Comparison of ENCODE assay signal across 1 cellular context in the genomic region with DNA sequence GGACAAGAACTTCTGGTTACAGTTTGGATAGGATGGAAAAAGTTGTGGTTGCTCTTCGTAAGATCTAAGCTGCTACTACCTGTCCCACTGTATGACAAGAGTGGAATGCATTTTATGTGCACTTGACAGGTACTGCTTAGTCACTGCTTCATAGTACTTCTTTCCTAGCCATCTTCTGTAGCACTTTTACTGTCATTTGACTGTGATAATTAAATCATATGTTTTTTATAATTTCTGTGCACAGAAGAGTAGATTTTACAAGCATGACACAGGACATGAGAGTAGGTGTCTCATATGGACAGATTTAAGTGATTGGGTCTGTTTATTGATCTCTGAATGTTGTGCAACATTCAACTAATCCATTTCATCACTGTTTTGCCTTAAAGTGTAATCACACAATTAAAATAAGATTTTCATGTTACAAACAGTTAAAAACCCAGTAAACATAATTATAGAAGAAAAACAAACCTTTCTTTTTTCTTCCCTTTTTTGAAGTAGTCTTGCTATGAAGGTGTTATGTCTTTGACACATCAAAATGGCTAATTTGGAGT.
TF ChIP-seq lines count a peak whose summit lies in the region.

No MANE protein-coding gene starts in this region.

TF ChIP-seq in GM23338, 12 proteins besides CTCF, POLR2A, EP300 and RAD21 (continued from another document):
- TF ChIP-seq, protein P1, sequence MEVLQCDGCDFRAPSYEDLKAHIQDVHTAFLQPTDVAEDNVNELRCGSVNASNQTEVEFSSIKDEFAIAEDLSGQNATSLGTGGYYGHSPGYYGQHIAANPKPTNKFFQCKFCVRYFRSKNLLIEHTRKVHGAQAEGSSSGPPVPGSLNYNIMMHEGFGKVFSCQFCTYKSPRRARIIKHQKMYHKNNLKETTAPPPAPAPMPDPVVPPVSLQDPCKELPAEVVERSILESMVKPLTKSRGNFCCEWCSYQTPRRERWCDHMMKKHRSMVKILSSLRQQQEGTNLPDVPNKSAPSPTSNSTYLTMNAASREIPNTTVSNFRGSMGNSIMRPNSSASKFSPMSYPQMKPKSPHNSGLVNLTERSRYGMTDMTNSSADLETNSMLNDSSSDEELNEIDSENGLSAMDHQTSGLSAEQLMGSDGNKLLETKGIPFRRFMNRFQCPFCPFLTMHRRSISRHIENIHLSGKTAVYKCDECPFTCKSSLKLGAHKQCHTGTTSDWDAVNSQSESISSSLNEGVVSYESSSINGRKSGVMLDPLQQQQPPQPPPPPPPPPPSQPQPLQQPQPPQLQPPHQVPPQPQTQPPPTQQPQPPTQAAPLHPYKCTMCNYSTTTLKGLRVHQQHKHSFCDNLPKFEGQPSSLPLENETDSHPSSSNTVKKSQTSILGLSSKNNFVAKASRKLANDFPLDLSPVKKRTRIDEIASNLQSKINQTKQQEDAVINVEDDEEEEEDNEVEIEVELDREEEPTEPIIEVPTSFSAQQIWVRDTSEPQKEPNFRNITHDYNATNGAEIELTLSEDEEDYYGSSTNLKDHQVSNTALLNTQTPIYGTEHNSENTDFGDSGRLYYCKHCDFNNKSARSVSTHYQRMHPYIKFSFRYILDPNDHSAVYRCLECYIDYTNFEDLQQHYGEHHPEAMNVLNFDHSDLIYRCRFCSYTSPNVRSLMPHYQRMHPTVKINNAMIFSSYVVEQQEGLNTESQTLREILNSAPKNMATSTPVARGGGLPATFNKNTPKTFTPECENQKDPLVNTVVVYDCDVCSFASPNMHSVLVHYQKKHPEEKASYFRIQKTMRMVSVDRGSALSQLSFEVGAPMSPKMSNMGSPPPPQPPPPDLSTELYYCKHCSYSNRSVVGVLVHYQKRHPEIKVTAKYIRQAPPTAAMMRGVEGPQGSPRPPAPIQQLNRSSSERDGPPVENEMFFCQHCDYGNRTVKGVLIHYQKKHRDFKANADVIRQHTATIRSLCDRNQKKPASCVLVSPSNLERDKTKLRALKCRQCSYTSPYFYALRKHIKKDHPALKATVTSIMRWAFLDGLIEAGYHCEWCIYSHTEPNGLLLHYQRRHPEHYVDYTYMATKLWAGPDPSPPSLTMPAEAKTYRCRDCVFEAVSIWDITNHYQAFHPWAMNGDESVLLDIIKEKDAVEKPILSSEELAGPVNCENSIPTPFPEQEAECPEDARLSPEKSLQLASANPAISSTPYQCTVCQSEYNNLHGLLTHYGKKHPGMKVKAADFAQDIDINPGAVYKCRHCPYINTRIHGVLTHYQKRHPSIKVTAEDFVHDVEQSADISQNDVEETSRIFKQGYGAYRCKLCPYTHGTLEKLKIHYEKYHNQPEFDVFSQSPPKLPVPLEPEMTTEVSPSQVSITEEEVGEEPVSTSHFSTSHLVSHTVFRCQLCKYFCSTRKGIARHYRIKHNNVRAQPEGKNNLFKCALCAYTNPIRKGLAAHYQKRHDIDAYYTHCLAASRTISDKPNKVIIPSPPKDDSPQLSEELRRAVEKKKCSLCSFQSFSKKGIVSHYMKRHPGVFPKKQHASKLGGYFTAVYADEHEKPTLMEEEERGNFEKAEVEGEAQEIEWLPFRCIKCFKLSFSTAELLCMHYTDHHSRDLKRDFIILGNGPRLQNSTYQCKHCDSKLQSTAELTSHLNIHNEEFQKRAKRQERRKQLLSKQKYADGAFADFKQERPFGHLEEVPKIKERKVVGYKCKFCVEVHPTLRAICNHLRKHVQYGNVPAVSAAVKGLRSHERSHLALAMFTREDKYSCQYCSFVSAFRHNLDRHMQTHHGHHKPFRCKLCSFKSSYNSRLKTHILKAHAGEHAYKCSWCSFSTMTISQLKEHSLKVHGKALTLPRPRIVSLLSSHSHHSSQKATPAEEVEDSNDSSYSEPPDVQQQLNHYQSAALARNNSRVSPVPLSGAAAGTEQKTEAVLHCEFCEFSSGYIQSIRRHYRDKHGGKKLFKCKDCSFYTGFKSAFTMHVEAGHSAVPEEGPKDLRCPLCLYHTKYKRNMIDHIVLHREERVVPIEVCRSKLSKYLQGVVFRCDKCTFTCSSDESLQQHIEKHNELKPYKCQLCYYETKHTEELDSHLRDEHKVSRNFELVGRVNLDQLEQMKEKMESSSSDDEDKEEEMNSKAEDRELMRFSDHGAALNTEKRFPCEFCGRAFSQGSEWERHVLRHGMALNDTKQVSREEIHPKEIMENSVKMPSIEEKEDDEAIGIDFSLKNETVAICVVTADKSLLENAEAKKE (CRISPR knock-in tag; IDR thresholded peaks at IDR 0.05) = no peak
